ENCODE assay signal across 8 cellular contexts in genomic region chr13:40402931-40403412, GRCh38.
A peak's percentile ranks its signal among the peaks of the same experiment; 100 is the strongest.
DNase-seq lines count a peak whose midpoint lies in the region; ATAC-seq and TF ChIP-seq lines count a peak whose summit lies in the region.

No MANE protein-coding gene starts in this region.

- H3K27ac ChIP-seq in layer of hippocampus (ENCODE audit: low read depth, low read length) = peak overlapping the region; percentile 12
- H3K27ac ChIP-seq in spleen = peak overlapping the region; percentile 4 to 88 (median 71)

- DNase-seq in HFFc6 (peak; percentile 45), astrocyte of the hippocampus (ENCODE audit: low read depth, low spot score) (peak; percentile 87), spleen (peak; percentile 81), NCI-H2029 (lab: John Stamatoyannopoulos, UW) (no peak), NCI-H748 treated with DMSO at 0.1 percent for 48 hours (lab: John Stamatoyannopoulos, UW) (no peak)
- no peak for DNase-seq in activated naive CD4-positive, alpha-beta T cell treated with anti-CD3 and anti-CD28 coated beads, Interleukin-2, amount 10 ng/mL, durations not matched to agents 7 days and 5 days

- ATAC-seq in GM18519 (IDR thresholded peaks at IDR 0.05; ENCODE audit: low FRiP score, unreplicated experiment) = no peak

- no peak overlapping the region for H3K4me3 ChIP-seq in spleen

- H3K27me3 ChIP-seq in layer of hippocampus (ENCODE audit: control insufficient read depth, insufficient read depth, low read length) (no peaks in the 10 kb centered on the region), spleen (replicated peaks in 1 of 7) (no peaks in the 10 kb centered on the region)

- H3K36me3 ChIP-seq in spleen = no peaks in the 10 kb centered on the region

- intact Hi-C loops in spleen (cut with DNase I; ENCODE audit: low total_unique reads) = no loop called here

- WGBS in spleen, 5 donors = 52 to 71% (median 63%) methylated on average over 3 to 9 of the region's 9 CpGs

- peak overlapping the region; percentile 78 for H3K4me3 Mint-ChIP-seq in HFFc6
- no peak overlapping the region for H3K4me3 Mint-ChIP-seq in activated naive CD4-positive, alpha-beta T cell treated with anti-CD3 and anti-CD28 coated beads, Interleukin-2, amount 10 ng/mL, durations not matched to agents 7 days and 5 days

- H3K27ac Mint-ChIP-seq in HFFc6 = peak overlapping the region; percentile 85
- no peak overlapping the region for H3K27ac Mint-ChIP-seq in activated naive CD4-positive, alpha-beta T cell treated with anti-CD3 and anti-CD28 coated beads, Interleukin-2, amount 10 ng/mL, durations not matched to agents 7 days and 5 days

- no peaks in the 10 kb centered on the region for H3K9me3 Mint-ChIP-seq in HFFc6
- H3K9me3 Mint-ChIP-seq in activated naive CD4-positive, alpha-beta T cell treated with anti-CD3 and anti-CD28 coated beads, Interleukin-2, amount 10 ng/mL, durations not matched to agents 7 days and 5 days = no peaks in the 10 kb centered on the region

- H3K4me1 Mint-ChIP-seq in HFFc6 (ENCODE audit: low read depth) = peaks cover 66% of the 10 kb centered on the region
- peaks cover 9% of the 10 kb centered on the region for H3K4me1 Mint-ChIP-seq in activated naive CD4-positive, alpha-beta T cell treated with anti-CD3 and anti-CD28 coated beads, Interleukin-2, amount 10 ng/mL, durations not matched to agents 7 days and 5 days

- H3K36me3 Mint-ChIP-seq in HFFc6 (ENCODE audit: low read depth) = peaks cover 7% of the 10 kb centered on the region; the same call in 1 of the 2 replicates
- H3K36me3 Mint-ChIP-seq in activated naive CD4-positive, alpha-beta T cell treated with anti-CD3 and anti-CD28 coated beads, Interleukin-2, amount 10 ng/mL, durations not matched to agents 7 days and 5 days = no peaks in the 10 kb centered on the region

- H3K4me1 ChIP-seq in spleen = peaks cover 21 to 58% (median 33%) of the 10 kb centered on the region in 6 donors

- H3K27me3 Mint-ChIP-seq in HFFc6 (ENCODE audit: insufficient read depth) = peaks cover 3% of the 10 kb centered on the region; the same call in 1 of the 2 replicates
- H3K27me3 Mint-ChIP-seq in activated naive CD4-positive, alpha-beta T cell treated with anti-CD3 and anti-CD28 coated beads, Interleukin-2, amount 10 ng/mL, durations not matched to agents 7 days and 5 days = no peaks in the 10 kb centered on the region

- CTCF ChIA-PET in activated naive CD4-positive, alpha-beta T cell treated with anti-CD3 and anti-CD28 coated beads, Interleukin-2, amount 10 ng/mL, durations not matched to agents 7 days and 5 days (lab: Charles Lee) = no interaction called here

- TF ChIP-seq CTCF in HFFc6 (IDR thresholded peaks at IDR 0.05) (no peak), spleen (IDR thresholded peaks at IDR 0.05 in 8 of 11, conservative IDR thresholded peaks at IDR 0.05 in 3 of 11) (no peak)

- no peak for TF ChIP-seq POLR2A in spleen (IDR thresholded peaks at IDR 0.05)

- no peaks in the 10 kb centered on the region for H3K9me3 ChIP-seq in spleen

Comparison
In these comparisons a context has a peak if more than half of its experiments do, and no peak if none do; other contexts are left out.
1. DNase-seq: peak in HFFc6 (single experiment), astrocyte of the hippocampus (single experiment) and spleen (single experiment); none in activated naive CD4-positive, alpha-beta T cell treated with anti-CD3 and anti-CD28 coated beads, Interleukin-2, amount 10 ng/mL, durations not matched to agents 7 days and 5 days (single experiment), NCI-H2029 (single experiment) and NCI-H748 treated with DMSO at 0.1 percent for 48 hours (single experiment).